1 cellular context compared by ENCODE assay signal in the genomic region with DNA sequence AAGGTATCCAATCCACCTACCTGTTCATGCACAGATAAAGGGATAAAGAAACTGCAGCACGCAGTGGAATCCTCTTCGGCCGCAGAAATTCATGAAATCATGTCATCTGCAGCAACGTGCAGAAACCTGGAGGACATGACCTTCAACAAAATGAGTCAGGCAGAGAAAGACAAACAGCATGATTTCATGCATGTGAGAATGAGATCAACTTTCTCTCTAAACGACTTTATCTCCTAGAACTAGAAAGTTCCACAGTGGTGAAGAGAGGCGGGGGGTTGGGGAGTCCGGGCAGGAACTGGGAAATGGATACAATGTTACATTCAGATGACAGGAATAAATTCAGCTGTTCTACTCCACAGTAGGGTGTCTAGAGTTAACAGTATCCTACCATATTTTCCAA.
TF ChIP-seq lines count a peak whose summit lies in the region.

No MANE protein-coding gene starts in this region.

TF ChIP-seq in HEK293, 187 proteins besides CTCF, POLR2A, EP300 and RAD21:
- TF ChIP-seq ZNF416 (tag by site-specific recombination; IDR thresholded peaks at IDR 0.05) (no peak), ZNF175 (tag by site-specific recombination; IDR thresholded peaks at IDR 0.05) (no peak)
- TF ChIP-seq, protein P1, sequence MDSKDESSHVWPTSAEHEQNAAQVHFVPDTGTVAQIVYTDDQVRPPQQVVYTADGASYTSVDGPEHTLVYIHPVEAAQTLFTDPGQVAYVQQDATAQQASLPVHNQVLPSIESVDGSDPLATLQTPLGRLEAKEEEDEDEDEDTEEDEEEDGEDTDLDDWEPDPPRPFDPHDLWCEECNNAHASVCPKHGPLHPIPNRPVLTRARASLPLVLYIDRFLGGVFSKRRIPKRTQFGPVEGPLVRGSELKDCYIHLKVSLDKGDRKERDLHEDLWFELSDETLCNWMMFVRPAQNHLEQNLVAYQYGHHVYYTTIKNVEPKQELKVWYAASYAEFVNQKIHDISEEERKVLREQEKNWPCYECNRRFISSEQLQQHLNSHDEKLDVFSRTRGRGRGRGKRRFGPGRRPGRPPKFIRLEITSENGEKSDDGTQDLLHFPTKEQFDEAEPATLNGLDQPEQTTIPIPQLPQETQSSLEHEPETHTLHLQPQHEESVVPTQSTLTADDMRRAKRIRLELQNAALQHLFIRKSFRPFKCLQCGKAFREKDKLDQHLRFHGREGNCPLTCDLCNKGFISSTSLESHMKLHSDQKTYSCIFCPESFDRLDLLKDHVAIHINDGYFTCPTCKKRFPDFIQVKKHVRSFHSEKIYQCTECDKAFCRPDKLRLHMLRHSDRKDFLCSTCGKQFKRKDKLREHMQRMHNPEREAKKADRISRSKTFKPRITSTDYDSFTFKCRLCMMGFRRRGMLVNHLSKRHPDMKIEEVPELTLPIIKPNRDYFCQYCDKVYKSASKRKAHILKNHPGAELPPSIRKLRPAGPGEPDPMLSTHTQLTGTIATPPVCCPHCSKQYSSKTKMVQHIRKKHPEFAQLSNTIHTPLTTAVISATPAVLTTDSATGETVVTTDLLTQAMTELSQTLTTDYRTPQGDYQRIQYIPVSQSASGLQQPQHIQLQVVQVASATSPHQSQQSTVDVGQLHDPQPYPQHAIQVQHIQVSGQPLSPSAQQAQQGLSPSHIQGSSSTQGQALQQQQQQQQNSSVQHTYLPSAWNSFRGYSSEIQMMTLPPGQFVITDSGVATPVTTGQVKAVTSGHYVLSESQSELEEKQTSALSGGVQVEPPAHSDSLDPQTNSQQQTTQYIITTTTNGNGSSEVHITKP (tag by site-specific recombination; IDR thresholded peaks at IDR 0.05): 0 out of 2 replicates have a peak, but pooled peaks have one; percentile 14
